ENCODE assay signal across 1 cellular context in genomic region chr6:31663087-31663960, GRCh38.
TF ChIP-seq lines count a peak whose summit lies in the region.

No MANE protein-coding gene starts in this region.

TF ChIP-seq in endothelial cell of umbilical vein, 7 proteins besides CTCF, POLR2A, EP300 and RAD21:
- no peak for TF ChIP-seq GATA2 (IDR thresholded peaks at IDR 0.05; ENCODE audit: insufficient read depth, insufficient read length, low read depth, low read length)
- no peak for TF ChIP-seq JUN (IDR thresholded peaks at IDR 0.05; ENCODE audit: borderline replicate concordance, insufficient read depth, insufficient read length, low read depth)
- TF ChIP-seq FOS (IDR thresholded peaks at IDR 0.05; ENCODE audit: borderline replicate concordance, insufficient read depth, low read length) = no peak
